In genomic region chr11:76944225-76944624, GRCh38 we compare ENCODE assay signal across 7 cellular contexts.
"Had no signal": no experiment of that assay in that cellular context is flagged by ENCODE, and none has a peak within 500 bp of the region (broad histone marks: within the 10 kb centered on the region; RNA-seq: fewer than 3 reads in every experiment).

No MANE protein-coding gene starts in this region.

- H3K27ac Mint-ChIP-seq: IgD-negative memory B cell had no signal

- H3K4me3 ChIP-seq: K562 had no signal

- H3K27me3 Mint-ChIP-seq: IgD-negative memory B cell had no signal

- FAIRE-seq: HTR-8/SVneo, K562 had no signal

- ATAC-seq: K562 had no signal

- H3K27ac ChIP-seq: HL-60 had no signal

- H3K4me3 Mint-ChIP-seq: IgD-negative memory B cell had no signal

- DNase-seq: IMR-90, KBM-7, KG1 had no signal

- H3K4me1 Mint-ChIP-seq: IgD-negative memory B cell had no signal
